ENCODE assay signal across 17 cellular contexts in the genomic region with DNA sequence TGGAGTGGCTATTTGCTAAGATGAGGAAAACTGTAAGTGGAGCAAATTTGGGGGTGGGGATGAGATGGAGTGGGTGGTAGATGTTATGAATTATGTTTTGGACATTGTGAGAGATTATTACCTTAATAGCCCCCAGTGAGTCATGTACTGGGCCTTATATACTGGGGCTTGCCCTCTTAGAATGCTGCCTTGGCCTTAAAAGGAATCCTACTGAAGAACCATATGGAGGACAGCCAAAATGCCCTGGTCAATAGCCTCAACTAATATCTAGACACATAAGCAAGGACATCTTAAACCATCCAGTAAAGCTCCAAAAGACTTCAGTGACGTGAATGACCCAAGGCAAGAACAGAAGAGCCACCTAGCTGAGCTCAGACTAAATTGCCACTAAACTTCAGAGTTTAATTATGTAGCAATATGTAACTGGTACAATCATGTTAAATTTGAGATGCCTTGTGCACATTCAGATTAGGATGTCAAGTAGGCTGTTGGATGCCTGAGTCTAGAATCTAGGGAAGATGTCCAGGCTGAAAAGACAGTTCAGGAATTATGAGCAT. TPM values are rescaled to one million over a fixed set of nuclear protein-coding genes. Genes with fewer than 3 reads are reported as not detected.
A peak's percentile ranks its signal among the peaks of the same experiment; 100 is the strongest.
DNase-seq lines count a peak whose midpoint lies in the region; ATAC-seq and TF ChIP-seq lines count a peak whose summit lies in the region.
"Had no signal": no experiment of that assay in that cellular context is flagged by ENCODE, and none has a peak within 500 bp of the region (broad histone marks: within the 10 kb centered on the region; RNA-seq: fewer than 3 reads in every experiment).

No MANE protein-coding gene starts in this region.

- WGBS in esophagus squamous epithelium, 2 donors = 44 to 100% methylated on average over 1 of the region's 1 CpG
- WGBS in smooth muscle cell (ENCODE audit: low lambda C conversion rate) = 96% methylated on average over 1 of the region's 1 CpG

- H3K79me2 ChIP-seq in DOHH2 (ENCODE audit: control insufficient read depth, low read length) (no peaks in the 10 kb centered on the region), smooth muscle cell (ENCODE audit: low read depth) (no peaks in the 10 kb centered on the region)

- H3K9me3 ChIP-seq in BLaER1 = no peaks in the 10 kb centered on the region
- H3K9me3 ChIP-seq in DOHH2 (ENCODE audit: control insufficient read depth, insufficient read depth, low read length) = no peaks in the 10 kb centered on the region
- no peaks in the 10 kb centered on the region for H3K9me3 ChIP-seq in RWPE2 (ENCODE audit: severe bottlenecking)
- H3K9me3 ChIP-seq in esophagus squamous epithelium = no peaks in the 10 kb centered on the region
- no peaks in the 10 kb centered on the region for H3K9me3 ChIP-seq in smooth muscle cell (replicated peaks; ENCODE audit: low read depth)
- H3K9me3 ChIP-seq: BE2C had no signal

- H3K9ac ChIP-seq in BLaER1 (no peak overlapping the region), smooth muscle cell (ENCODE audit: low read depth) (no peak overlapping the region)
- H3K9ac ChIP-seq: GM23248 had no signal

- H3K9me2 ChIP-seq in DOHH2 (replicated peaks; ENCODE audit: control insufficient read depth, low read length) = no peaks in the 10 kb centered on the region

- H3F3A ChIP-seq in DOHH2 (ENCODE audit: control insufficient read depth, insufficient read depth) = no peaks in the 10 kb centered on the region
- no peaks in the 10 kb centered on the region for H3F3A ChIP-seq in smooth muscle cell (ENCODE audit: low read depth)

- no peak overlapping the region for H2AFZ ChIP-seq in smooth muscle cell (ENCODE audit: low read depth)
- H2AFZ ChIP-seq: GM23248 had no signal

- intact Hi-C loops in esophagus squamous epithelium (cut with DNase I) = no loop called here

- no peak for ATAC-seq in RWPE2 (ENCODE audit: low read depth)
- no peak for ATAC-seq in HG03457 (IDR thresholded peaks at IDR 0.05; ENCODE audit: unreplicated experiment)

- H3K4me3 ChIP-seq in BLaER1 (no peak overlapping the region), DOHH2 (ENCODE audit: low read length) (no peak overlapping the region), RWPE2 (ENCODE audit: severe bottlenecking) (no peak overlapping the region), esophagus squamous epithelium (no peak overlapping the region), smooth muscle cell (no peak overlapping the region)
- H3K4me3 ChIP-seq: GM23248 had no signal

- TF ChIP-seq CTCF in DOHH2 (IDR thresholded peaks at IDR 0.05; ENCODE audit: low read depth, low read length, poor library complexity, severe bottlenecking) (no peak), RWPE2 (IDR thresholded peaks at IDR 0.05; ENCODE audit: poor library complexity, severe bottlenecking) (no peak), esophagus squamous epithelium (IDR thresholded peaks at IDR 0.05) (no peak), smooth muscle cell (IDR thresholded peaks at IDR 0.05; ENCODE audit: borderline replicate concordance, insufficient read depth, poor library complexity, severe bottlenecking) (no peak)

- H3K27me3 ChIP-seq in BLaER1 = no peaks in the 10 kb centered on the region
- 0 out of 2 replicates have a peak, but pooled peaks cover 3% of the 10 kb centered on the region for H3K27me3 ChIP-seq in DOHH2 (ENCODE audit: control insufficient read depth, low read length)
- no peaks in the 10 kb centered on the region for H3K27me3 ChIP-seq in RWPE2 (ENCODE audit: insufficient read depth, poor library complexity, severe bottlenecking)
- peaks cover 0 to 2% (median 0%) of the 10 kb centered on the region in 4 donors for H3K27me3 ChIP-seq in esophagus squamous epithelium
- H3K27me3 ChIP-seq in smooth muscle cell (ENCODE audit: low read depth) = no peaks in the 10 kb centered on the region
- H3K27me3 ChIP-seq: BE2C had no signal

- no peak for TF ChIP-seq POLR2A in esophagus squamous epithelium (IDR thresholded peaks at IDR 0.05)

- no peaks in the 10 kb centered on the region for H3K36me3 ChIP-seq in BLaER1
- H3K36me3 ChIP-seq in DOHH2 (ENCODE audit: control insufficient read depth, low read length) = no peaks in the 10 kb centered on the region
- no peaks in the 10 kb centered on the region for H3K36me3 ChIP-seq in RWPE2 (ENCODE audit: low read depth)
- H3K36me3 ChIP-seq in esophagus squamous epithelium = no peaks in the 10 kb centered on the region
- no peaks in the 10 kb centered on the region for H3K36me3 ChIP-seq in smooth muscle cell (ENCODE audit: low read depth)
- H3K36me3 ChIP-seq: BE2C had no signal

- H3K27ac ChIP-seq in BLaER1 (no peak overlapping the region), DOHH2 (ENCODE audit: low read depth, low read length) (no peak overlapping the region), RWPE2 (ENCODE audit: poor library complexity, severe bottlenecking) (peak overlapping the region; percentile 23), esophagus squamous epithelium (peak overlapping the region; percentile 11 to 42 (median 21)), smooth muscle cell (ENCODE audit: low read depth) (no peak overlapping the region)
- H3K27ac ChIP-seq: GM23248, HL-60 had no signal

- DNase-seq in RWPE2 (ENCODE audit: low spot score) (no peak), esophagus squamous epithelium (lab: John Stamatoyannopoulos, UW) (no peak), AG08395 (ENCODE audit: low spot score) (no peak), smooth muscle cell (lab: John Stamatoyannopoulos, UW; ENCODE audit: unreplicated experiment) (no peak)
- DNase-seq: BE2C; Calu3; CD4-positive, alpha-beta memory T cell; DMS53; DND-41; GM23248; HCEC 1CT; IMR-90; Karpas-422 had no signal

- H4K20me1 ChIP-seq in BLaER1 (no peaks in the 10 kb centered on the region), DOHH2 (ENCODE audit: control insufficient read depth, insufficient read depth, low read depth, low read length) (no peaks in the 10 kb centered on the region), smooth muscle cell (ENCODE audit: low read depth) (no peaks in the 10 kb centered on the region)

- peak overlapping the region; percentile 66 for H3K4me2 ChIP-seq in BLaER1
- H3K4me2 ChIP-seq in DOHH2 (ENCODE audit: low read length) = peak overlapping the region; percentile 28
- no peak overlapping the region for H3K4me2 ChIP-seq in smooth muscle cell

- H3K4me1 ChIP-seq in BLaER1 (peaks cover 59% of the 10 kb centered on the region), DOHH2 (ENCODE audit: control insufficient read depth, low read length) (peaks cover 49% of the 10 kb centered on the region), RWPE2 (ENCODE audit: insufficient read depth, poor library complexity, severe bottlenecking) (peaks cover 6% of the 10 kb centered on the region), esophagus squamous epithelium (peaks cover 3 to 43% (median 10%) of the 10 kb centered on the region in 3 donors), smooth muscle cell (ENCODE audit: low read depth) (no peaks in the 10 kb centered on the region)
- H3K4me1 ChIP-seq: BE2C had no signal

RNA-seq across cellular contexts. Expression of a gene that starts 13.9 kb away (rescaled TPM):
- total RNA-seq in esophagus squamous epithelium (10 to 100 TPM; 42.2 to 60.0 (median 55.4) TPM), smooth muscle cell (28.4 and 31.5 TPM in 2 replicates)
- polyA plus RNA-seq in smooth muscle cell = 11.9 and 16.3 TPM in 2 replicates
- polyA plus RNA-seq: CD4-positive, alpha-beta memory T cell had no signal

Comparison
In these comparisons a context has a peak if more than half of its experiments do, and no peak if none do; other contexts are left out.
1. H3K27ac ChIP-seq: peak in RWPE2 (single experiment) and esophagus squamous epithelium (4 of 4); none in BLaER1 (single experiment), DOHH2 (single experiment) and smooth muscle cell (single experiment).